Comparison of ENCODE assay signal across 1 cellular context in the genomic region with DNA sequence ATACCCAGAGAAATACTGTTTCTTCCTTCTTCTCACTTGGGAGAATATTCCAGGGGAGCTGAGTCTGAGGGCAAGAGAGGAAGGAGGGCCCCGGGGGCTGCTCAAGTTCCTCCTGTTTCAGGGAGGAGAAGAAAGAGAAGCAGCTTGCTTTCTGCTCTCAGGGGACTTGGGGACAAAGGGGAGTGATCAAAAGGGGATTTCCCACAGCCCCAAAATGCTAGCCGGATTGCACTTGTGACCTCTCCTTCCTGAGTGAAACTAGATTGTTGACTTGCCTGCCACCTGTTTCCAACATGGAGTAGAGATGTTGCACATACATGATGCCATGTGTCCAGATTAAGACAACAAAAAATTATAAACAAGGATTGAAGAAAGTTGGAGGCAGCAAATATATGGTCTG.
TF ChIP-seq lines count a peak whose summit lies in the region.

No MANE protein-coding gene starts in this region.

TF ChIP-seq in GM12878, 131 proteins besides CTCF, POLR2A, EP300 and RAD21 (continued from another document):
- TF ChIP-seq, protein P1, sequence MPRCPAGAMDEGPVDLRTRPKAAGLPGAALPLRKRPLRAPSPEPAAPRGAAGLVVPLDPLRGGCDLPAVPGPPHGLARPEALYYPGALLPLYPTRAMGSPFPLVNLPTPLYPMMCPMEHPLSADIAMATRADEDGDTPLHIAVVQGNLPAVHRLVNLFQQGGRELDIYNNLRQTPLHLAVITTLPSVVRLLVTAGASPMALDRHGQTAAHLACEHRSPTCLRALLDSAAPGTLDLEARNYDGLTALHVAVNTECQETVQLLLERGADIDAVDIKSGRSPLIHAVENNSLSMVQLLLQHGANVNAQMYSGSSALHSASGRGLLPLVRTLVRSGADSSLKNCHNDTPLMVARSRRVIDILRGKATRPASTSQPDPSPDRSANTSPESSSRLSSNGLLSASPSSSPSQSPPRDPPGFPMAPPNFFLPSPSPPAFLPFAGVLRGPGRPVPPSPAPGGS (IDR thresholded peaks at IDR 0.05; ENCODE audit: borderline replicate concordance, insufficient read depth, low read depth, low read length, poor library complexity, severe bottlenecking): peak; percentile 98
- TF ChIP-seq, protein P2, sequence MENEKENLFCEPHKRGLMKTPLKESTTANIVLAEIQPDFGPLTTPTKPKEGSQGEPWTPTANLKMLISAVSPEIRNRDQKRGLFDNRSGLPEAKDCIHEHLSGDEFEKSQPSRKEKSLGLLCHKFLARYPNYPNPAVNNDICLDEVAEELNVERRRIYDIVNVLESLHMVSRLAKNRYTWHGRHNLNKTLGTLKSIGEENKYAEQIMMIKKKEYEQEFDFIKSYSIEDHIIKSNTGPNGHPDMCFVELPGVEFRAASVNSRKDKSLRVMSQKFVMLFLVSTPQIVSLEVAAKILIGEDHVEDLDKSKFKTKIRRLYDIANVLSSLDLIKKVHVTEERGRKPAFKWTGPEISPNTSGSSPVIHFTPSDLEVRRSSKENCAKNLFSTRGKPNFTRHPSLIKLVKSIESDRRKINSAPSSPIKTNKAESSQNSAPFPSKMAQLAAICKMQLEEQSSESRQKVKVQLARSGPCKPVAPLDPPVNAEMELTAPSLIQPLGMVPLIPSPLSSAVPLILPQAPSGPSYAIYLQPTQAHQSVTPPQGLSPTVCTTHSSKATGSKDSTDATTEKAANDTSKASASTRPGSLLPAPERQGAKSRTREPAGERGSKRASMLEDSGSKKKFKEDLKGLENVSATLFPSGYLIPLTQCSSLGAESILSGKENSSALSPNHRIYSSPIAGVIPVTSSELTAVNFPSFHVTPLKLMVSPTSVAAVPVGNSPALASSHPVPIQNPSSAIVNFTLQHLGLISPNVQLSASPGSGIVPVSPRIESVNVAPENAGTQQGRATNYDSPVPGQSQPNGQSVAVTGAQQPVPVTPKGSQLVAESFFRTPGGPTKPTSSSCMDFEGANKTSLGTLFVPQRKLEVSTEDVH (IDR thresholded peaks at IDR 0.05; ENCODE audit: low read depth, partially characterized antibody): no peak
- TF ChIP-seq SREBF1 (IDR thresholded peaks at IDR 0.05; ENCODE audit: low read length) (no peak), YY1 (IDR thresholded peaks at IDR 0.05; ENCODE audit: low read depth, low read length) (peak; percentile 84), RAD51 (IDR thresholded peaks at IDR 0.05) (peak; percentile 61), MTA2 (IDR thresholded peaks at IDR 0.05; ENCODE audit: low read depth) (peak; percentile 85), BRCA1 (IDR thresholded peaks at IDR 0.05; ENCODE audit: low read depth, low read length) (no peak), WRNIP1 (IDR thresholded peaks at IDR 0.05; ENCODE audit: borderline replicate concordance, low read depth, low read length) (no peak), IKZF1 (conservative IDR thresholded peaks at IDR 0.05) (peak; percentile 97), PAX5 (IDR thresholded peaks at IDR 0.05; ENCODE audit: borderline replicate concordance, low read depth, low read length) (peak; percentile 81), POLR2AphosphoS5 (IDR thresholded peaks at IDR 0.05; ENCODE audit: low read length) (peak; percentile 17), CHD2 (IDR thresholded peaks at IDR 0.05; ENCODE audit: borderline replicate concordance, low read depth, low read length) (peak; percentile 68; the same call in 1 of the 2 replicates), YBX1 (IDR thresholded peaks at IDR 0.05) (peak; percentile 71; the same call in 1 of the 2 replicates), CEBPB (IDR thresholded peaks at IDR 0.05; ENCODE audit: borderline replicate concordance in 1 of 2, low read depth in 2 of 2, low read length in 2 of 2) (peak in 1 of 2 experiments; percentile 49; a peak in 1 of 4 replicates), GATAD2B (conservative IDR thresholded peaks at IDR 0.05; ENCODE audit: low read depth) (peak; percentile 83), FOXM1 (IDR thresholded peaks at IDR 0.05; ENCODE audit: low read depth, low read length) (peak; percentile 95), BACH1 (IDR thresholded peaks at IDR 0.05; ENCODE audit: borderline replicate concordance) (peak; percentile 12; the same call in 1 of the 2 replicates), SUPT20H (IDR thresholded peaks at IDR 0.05; ENCODE audit: borderline replicate concordance, control insufficient read depth, low read depth, low read length) (no peak), JUNB (IDR thresholded peaks at IDR 0.05) (peak; percentile 54; the same call in 1 of the 2 replicates), ZNF24 (IDR thresholded peaks at IDR 0.05) (peak; percentile 51; the same call in 1 of the 2 replicates), CREM (IDR thresholded peaks at IDR 0.05; ENCODE audit: low read depth) (peak; percentile 80), HDAC2 (IDR thresholded peaks at IDR 0.05) (no peak), POU2F2 (IDR thresholded peaks at IDR 0.05; ENCODE audit: borderline replicate concordance, low read depth, low read length) (peak; percentile 83; the same call in 2 of the 3 replicates), ASH2L (IDR thresholded peaks at IDR 0.05; ENCODE audit: borderline replicate concordance, low read depth) (no peak), ETV6 (conservative IDR thresholded peaks at IDR 0.05 in 1 of 2, IDR thresholded peaks at IDR 0.05 in 1 of 2; ENCODE audit: borderline replicate concordance in 1 of 2, low read depth in 1 of 2) (peak in 1 of 2 experiments; percentile 93; a peak in 2 of 4 replicates), ATF7 (IDR thresholded peaks at IDR 0.05; ENCODE audit: low read depth) (peak; percentile 73), ZNF274 (IDR thresholded peaks at IDR 0.05; ENCODE audit: insufficient read depth, insufficient read length) (no peak), SP1 (IDR thresholded peaks at IDR 0.05; ENCODE audit: low read depth, low read length) (peak; percentile 84), ZNF207 (IDR thresholded peaks at IDR 0.05; ENCODE audit: borderline replicate concordance) (peak; percentile 34; the same call in 1 of the 2 replicates), SMC3 (IDR thresholded peaks at IDR 0.05; ENCODE audit: borderline replicate concordance, low read length) (peak; percentile 20; the same call in 1 of the 2 replicates), NR2F1 (conservative IDR thresholded peaks at IDR 0.05) (peak; percentile 98)
- TF ChIP-seq, protein P3, sequence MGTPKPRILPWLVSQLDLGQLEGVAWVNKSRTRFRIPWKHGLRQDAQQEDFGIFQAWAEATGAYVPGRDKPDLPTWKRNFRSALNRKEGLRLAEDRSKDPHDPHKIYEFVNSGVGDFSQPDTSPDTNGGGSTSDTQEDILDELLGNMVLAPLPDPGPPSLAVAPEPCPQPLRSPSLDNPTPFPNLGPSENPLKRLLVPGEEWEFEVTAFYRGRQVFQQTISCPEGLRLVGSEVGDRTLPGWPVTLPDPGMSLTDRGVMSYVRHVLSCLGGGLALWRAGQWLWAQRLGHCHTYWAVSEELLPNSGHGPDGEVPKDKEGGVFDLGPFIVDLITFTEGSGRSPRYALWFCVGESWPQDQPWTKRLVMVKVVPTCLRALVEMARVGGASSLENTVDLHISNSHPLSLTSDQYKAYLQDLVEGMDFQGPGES (IDR thresholded peaks at IDR 0.05): no peak
- TF ChIP-seq, protein P4, sequence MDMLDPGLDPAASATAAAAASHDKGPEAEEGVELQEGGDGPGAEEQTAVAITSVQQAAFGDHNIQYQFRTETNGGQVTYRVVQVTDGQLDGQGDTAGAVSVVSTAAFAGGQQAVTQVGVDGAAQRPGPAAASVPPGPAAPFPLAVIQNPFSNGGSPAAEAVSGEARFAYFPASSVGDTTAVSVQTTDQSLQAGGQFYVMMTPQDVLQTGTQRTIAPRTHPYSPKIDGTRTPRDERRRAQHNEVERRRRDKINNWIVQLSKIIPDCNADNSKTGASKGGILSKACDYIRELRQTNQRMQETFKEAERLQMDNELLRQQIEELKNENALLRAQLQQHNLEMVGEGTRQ (IDR thresholded peaks at IDR 0.05; ENCODE audit: borderline replicate concordance, low read depth, low read length): no peak; the same call in 1 of the 2 replicates
- TF ChIP-seq, protein P5, sequence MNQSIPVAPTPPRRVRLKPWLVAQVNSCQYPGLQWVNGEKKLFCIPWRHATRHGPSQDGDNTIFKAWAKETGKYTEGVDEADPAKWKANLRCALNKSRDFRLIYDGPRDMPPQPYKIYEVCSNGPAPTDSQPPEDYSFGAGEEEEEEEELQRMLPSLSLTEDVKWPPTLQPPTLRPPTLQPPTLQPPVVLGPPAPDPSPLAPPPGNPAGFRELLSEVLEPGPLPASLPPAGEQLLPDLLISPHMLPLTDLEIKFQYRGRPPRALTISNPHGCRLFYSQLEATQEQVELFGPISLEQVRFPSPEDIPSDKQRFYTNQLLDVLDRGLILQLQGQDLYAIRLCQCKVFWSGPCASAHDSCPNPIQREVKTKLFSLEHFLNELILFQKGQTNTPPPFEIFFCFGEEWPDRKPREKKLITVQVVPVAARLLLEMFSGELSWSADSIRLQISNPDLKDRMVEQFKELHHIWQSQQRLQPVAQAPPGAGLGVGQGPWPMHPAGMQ (IDR thresholded peaks at IDR 0.05; ENCODE audit: borderline replicate concordance): no peak
- TF ChIP-seq, protein P6, sequence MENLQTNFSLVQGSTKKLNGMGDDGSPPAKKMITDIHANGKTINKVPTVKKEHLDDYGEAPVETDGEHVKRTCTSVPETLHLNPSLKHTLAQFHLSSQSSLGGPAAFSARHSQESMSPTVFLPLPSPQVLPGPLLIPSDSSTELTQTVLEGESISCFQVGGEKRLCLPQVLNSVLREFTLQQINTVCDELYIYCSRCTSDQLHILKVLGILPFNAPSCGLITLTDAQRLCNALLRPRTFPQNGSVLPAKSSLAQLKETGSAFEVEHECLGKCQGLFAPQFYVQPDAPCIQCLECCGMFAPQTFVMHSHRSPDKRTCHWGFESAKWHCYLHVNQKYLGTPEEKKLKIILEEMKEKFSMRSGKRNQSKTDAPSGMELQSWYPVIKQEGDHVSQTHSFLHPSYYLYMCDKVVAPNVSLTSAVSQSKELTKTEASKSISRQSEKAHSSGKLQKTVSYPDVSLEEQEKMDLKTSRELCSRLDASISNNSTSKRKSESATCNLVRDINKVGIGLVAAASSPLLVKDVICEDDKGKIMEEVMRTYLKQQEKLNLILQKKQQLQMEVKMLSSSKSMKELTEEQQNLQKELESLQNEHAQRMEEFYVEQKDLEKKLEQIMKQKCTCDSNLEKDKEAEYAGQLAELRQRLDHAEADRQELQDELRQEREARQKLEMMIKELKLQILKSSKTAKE (IDR thresholded peaks at IDR 0.05; ENCODE audit: low read depth, poor library complexity, severe bottlenecking): peak; percentile 95
- TF ChIP-seq, protein P7, sequence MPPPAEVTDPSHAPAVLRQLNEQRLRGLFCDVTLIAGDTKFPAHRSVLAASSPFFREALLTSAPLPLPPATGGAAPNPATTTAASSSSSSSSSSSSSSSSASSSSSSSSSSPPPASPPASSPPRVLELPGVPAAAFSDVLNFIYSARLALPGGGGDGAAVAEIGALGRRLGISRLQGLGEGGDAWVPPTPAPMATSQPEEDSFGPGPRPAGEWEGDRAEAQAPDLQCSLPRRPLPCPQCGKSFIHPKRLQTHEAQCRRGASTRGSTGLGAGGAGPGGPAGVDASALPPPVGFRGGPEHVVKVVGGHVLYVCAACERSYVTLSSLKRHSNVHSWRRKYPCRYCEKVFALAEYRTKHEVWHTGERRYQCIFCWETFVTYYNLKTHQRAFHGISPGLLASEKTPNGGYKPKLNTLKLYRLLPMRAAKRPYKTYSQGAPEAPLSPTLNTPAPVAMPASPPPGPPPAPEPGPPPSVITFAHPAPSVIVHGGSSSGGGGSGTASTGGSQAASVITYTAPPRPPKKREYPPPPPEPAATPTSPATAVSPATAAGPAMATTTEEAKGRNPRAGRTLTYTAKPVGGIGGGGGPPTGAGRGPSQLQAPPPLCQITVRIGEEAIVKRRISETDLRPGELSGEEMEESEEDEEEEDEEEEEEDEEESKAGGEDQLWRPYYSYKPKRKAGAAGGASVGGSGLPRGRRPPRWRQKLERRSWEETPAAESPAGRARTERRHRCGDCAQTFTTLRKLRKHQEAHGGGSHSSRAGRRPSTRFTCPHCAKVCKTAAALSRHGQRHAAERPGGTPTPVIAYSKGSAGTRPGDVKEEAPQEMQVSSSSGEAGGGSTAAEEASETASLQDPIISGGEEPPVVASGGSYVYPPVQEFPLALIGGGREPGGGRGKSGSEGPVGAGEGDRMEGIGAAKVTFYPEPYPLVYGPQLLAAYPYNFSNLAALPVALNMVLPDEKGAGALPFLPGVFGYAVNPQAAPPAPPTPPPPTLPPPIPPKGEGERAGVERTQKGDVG (CRISPR knock-in tag; IDR thresholded peaks at IDR 0.05): no peak
- TF ChIP-seq, protein P8, sequence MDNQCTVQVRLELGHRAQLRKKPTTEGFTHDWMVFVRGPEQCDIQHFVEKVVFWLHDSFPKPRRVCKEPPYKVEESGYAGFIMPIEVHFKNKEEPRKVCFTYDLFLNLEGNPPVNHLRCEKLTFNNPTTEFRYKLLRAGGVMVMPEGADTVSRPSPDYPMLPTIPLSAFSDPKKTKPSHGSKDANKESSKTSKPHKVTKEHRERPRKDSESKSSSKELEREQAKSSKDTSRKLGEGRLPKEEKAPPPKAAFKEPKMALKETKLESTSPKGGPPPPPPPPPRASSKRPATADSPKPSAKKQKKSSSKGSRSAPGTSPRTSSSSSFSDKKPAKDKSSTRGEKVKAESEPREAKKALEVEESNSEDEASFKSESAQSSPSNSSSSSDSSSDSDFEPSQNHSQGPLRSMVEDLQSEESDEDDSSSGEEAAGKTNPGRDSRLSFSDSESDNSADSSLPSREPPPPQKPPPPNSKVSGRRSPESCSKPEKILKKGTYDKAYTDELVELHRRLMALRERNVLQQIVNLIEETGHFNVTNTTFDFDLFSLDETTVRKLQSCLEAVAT (IDR thresholded peaks at IDR 0.05): peak; percentile 46; the same call in 1 of the 2 replicates
- TF ChIP-seq, protein P9, sequence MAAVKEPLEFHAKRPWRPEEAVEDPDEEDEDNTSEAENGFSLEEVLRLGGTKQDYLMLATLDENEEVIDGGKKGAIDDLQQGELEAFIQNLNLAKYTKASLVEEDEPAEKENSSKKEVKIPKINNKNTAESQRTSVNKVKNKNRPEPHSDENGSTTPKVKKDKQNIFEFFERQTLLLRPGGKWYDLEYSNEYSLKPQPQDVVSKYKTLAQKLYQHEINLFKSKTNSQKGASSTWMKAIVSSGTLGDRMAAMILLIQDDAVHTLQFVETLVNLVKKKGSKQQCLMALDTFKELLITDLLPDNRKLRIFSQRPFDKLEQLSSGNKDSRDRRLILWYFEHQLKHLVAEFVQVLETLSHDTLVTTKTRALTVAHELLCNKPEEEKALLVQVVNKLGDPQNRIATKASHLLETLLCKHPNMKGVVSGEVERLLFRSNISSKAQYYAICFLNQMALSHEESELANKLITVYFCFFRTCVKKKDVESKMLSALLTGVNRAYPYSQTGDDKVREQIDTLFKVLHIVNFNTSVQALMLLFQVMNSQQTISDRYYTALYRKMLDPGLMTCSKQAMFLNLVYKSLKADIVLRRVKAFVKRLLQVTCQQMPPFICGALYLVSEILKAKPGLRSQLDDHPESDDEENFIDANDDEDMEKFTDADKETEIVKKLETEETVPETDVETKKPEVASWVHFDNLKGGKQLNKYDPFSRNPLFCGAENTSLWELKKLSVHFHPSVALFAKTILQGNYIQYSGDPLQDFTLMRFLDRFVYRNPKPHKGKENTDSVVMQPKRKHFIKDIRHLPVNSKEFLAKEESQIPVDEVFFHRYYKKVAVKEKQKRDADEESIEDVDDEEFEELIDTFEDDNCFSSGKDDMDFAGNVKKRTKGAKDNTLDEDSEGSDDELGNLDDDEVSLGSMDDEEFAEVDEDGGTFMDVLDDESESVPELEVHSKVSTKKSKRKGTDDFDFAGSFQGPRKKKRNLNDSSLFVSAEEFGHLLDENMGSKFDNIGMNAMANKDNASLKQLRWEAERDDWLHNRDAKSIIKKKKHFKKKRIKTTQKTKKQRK (IDR thresholded peaks at IDR 0.05; ENCODE audit: low read depth, low read length): no peak
